8 cellular contexts compared by ENCODE assay signal in genomic region chr7:24965831-24966708, GRCh38. TPM values are rescaled to one million over a fixed set of nuclear protein-coding genes. Genes with fewer than 3 reads are reported as not detected.
DNase-seq lines count a peak whose midpoint lies in the region; ATAC-seq and TF ChIP-seq lines count a peak whose summit lies in the region.

No MANE protein-coding gene starts in this region.

- H3K36me3 ChIP-seq in hepatocyte (replicated peaks; ENCODE audit: insufficient read depth, low read depth): no peaks in the 10 kb centered on the region
- no peaks in the 10 kb centered on the region for H3K36me3 ChIP-seq in upper lobe of left lung

- no peaks in the 10 kb centered on the region for H4K20me1 ChIP-seq in hepatocyte (ENCODE audit: insufficient read depth, poor library complexity, severe bottlenecking)

- peaks cover 6% of the 10 kb centered on the region for H3K4me1 ChIP-seq in hepatocyte (ENCODE audit: insufficient read depth)
- H3K4me1 ChIP-seq in upper lobe of left lung: peaks cover 6 to 19% (median 11%) of the 10 kb centered on the region in 4 donors

- H3K9me3 ChIP-seq in hepatocyte (ENCODE audit: low read depth) (no peaks in the 10 kb centered on the region), upper lobe of left lung (no peaks in the 10 kb centered on the region)

- no peak overlapping the region for H3K4me2 ChIP-seq in hepatocyte

- H3K4me3 ChIP-seq in hepatocyte (no peak overlapping the region), upper lobe of left lung (no peak overlapping the region)

- H3K9me2 ChIP-seq in hepatocyte (replicated peaks; ENCODE audit: insufficient read depth): no peaks in the 10 kb centered on the region

- TF ChIP-seq CTCF in hepatocyte (IDR thresholded peaks at IDR 0.05; ENCODE audit: poor library complexity) (no peak), upper lobe of left lung (IDR thresholded peaks at IDR 0.05) (no peak)

- WGBS in hepatocyte (ENCODE audit: low lambda C conversion rate, missing lambda C conversion rate): 67% methylated on average over 8 of the region's 8 CpGs
- 44 to 52% methylated on average over 8 of the region's 8 CpGs for WGBS in upper lobe of left lung, 2 donors

- H3K27ac Mint-ChIP-seq in IgD-negative memory B cell: peak overlapping the region; percentile 32 to 80 (median 62)

- TF ChIP-seq EP300 in upper lobe of left lung (IDR thresholded peaks at IDR 0.05): no peak

- TF ChIP-seq POLR2A in upper lobe of left lung (IDR thresholded peaks at IDR 0.05): no peak

- H3K27me3 ChIP-seq in hepatocyte: no peaks in the 10 kb centered on the region
- H3K27me3 ChIP-seq in upper lobe of left lung: no peaks in the 10 kb centered on the region

- peak overlapping the region in 3 of 4 donors; percentile 3 to 83 (median 63) for H3K4me3 Mint-ChIP-seq in IgD-negative memory B cell

- ATAC-seq in GM18502 (IDR thresholded peaks at IDR 0.05; ENCODE audit: poor library complexity, unreplicated experiment) (peak; percentile 85), GM21717 (IDR thresholded peaks at IDR 0.05; ENCODE audit: unreplicated experiment) (peak; percentile 83), upper lobe of left lung (ENCODE audit: low FRiP score in 2 of 2) (peak; percentile 48 to 64)

- H3K27me3 Mint-ChIP-seq in IgD-negative memory B cell: no peaks in the 10 kb centered on the region

- H3K27ac ChIP-seq in hepatocyte: peak overlapping the region; percentile 79
- peak overlapping the region in 3 of 4 donors; percentile 10 to 43 (median 18) for H3K27ac ChIP-seq in upper lobe of left lung

- H3K79me2 ChIP-seq in hepatocyte: peaks cover 79% of the 10 kb centered on the region

- peak; percentile 2 for DNase-seq in activated CD4-positive, alpha-beta T cell treated with anti-CD3 and anti-CD28 coated beads, Interleukin-2, amount 50 U/mL, for 1 hour
- DNase-seq in hepatocyte (ENCODE audit: low spot score) (peak; percentile 13), upper lobe of left lung (peak in 1 of 2 donors; percentile 64), occipital lobe (lab: John Stamatoyannopoulos, UW) (no peak), COLO829 (ENCODE audit: low spot score) (no peak)

- no peaks in the 10 kb centered on the region for H3K9me3 Mint-ChIP-seq in IgD-negative memory B cell

- H3K36me3 Mint-ChIP-seq in IgD-negative memory B cell: no peaks in the 10 kb centered on the region

- H3K4me1 Mint-ChIP-seq in IgD-negative memory B cell: peaks cover 56 to 65% (median 58%) of the 10 kb centered on the region in 3 donors

- H2AFZ ChIP-seq in hepatocyte: no peak overlapping the region

RNA-seq across cellular contexts. Expression of gene OSBPL3, which starts 13.9 kb away (rescaled TPM):
- 13.0 TPM for polyA plus RNA-seq in IgD-negative memory B cell
- total RNA-seq in hepatocyte: 18.0 and 19.1 TPM in 2 replicates
- polyA plus RNA-seq in hepatocyte: 11.4 and 13.7 TPM in 2 replicates
- 10 to 100 TPM; 17.5 to 55.5 (median 21.7) TPM for total RNA-seq in upper lobe of left lung
- total RNA-seq in occipital lobe: 7.3 TPM

Comparison
In these comparisons a context has a peak if more than half of its experiments do, and no peak if none do; other contexts are left out.
1. DNase-seq: peak in activated CD4-positive, alpha-beta T cell treated with anti-CD3 and anti-CD28 coated beads, Interleukin-2, amount 50 U/mL, for 1 hour (single experiment) and hepatocyte (single experiment); none in occipital lobe (single experiment) and COLO829 (single experiment).
2. Peak in every context shown above with its lines, with median percentiles within 50 percentile points of each other: ATAC-seq.